ENCODE assay signal across 16 cellular contexts in the genomic region with DNA sequence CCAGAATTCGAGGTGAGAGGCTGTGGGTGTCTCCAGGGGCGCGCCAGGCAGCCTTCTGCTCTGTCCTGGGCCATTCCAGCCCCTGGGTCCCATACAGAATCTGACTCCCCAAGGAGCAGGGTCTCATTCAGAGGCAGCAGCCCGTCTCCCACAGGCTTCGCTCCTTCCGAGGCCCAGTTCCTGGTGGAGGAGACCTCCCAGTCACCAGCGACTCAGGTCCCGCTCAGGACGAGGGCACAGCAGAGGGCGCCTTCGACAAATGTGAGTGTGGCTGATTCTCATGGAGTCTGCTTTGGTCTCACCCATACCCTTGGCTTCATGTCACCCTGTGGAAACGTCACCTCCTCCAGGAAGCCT.
DNase-seq lines count a peak whose midpoint lies in the region; ATAC-seq, FAIRE-seq and TF ChIP-seq lines count a peak whose summit lies in the region.
"Had no signal": no experiment of that assay in that cellular context is flagged by ENCODE, and none has a peak within 500 bp of the region (broad histone marks: within the 10 kb centered on the region; RNA-seq: fewer than 3 reads in every experiment).

No MANE protein-coding gene starts in this region.

- no peaks in the 10 kb centered on the region for H3K9me3 ChIP-seq in K562 (replicated peaks; ENCODE audit: control insufficient read depth, insufficient read depth, low read depth, low read length)
- H3K9me3 ChIP-seq: SJCRH30 had no signal

- H4K20me1 ChIP-seq in K562 (replicated peaks; ENCODE audit: control insufficient read depth, insufficient read depth, low read length) = no peaks in the 10 kb centered on the region

- H3K36me3 ChIP-seq in K562 (ENCODE audit: control insufficient read depth, insufficient read depth, low read length) = no peaks in the 10 kb centered on the region
- H3K36me3 ChIP-seq: SJCRH30 had no signal

- H3K4me2 ChIP-seq in K562 (ENCODE audit: insufficient read depth, low read length) = no peak overlapping the region

- TF ChIP-seq POLR2A in K562 (conservative IDR thresholded peaks at IDR 0.05) = no peak

- no peaks in the 10 kb centered on the region for H3K79me2 ChIP-seq in K562 (ENCODE audit: control insufficient read depth, insufficient read depth, low read length)

- no peak overlapping the region for H3K4me3 ChIP-seq in K562
- H3K4me3 ChIP-seq: SJCRH30 had no signal

- no peaks in the 10 kb centered on the region for H3K36me3 Mint-ChIP-seq in glutamatergic neuron (ENCODE audit: unreplicated experiment)
- H3K36me3 Mint-ChIP-seq: CD4-positive, alpha-beta memory T cell; IgD-negative memory B cell had no signal

- intact Hi-C loops in K562 (cut with micrococcal nuclease) = no loop called here

- DNase-seq in NCI-H2171 treated with DMSO at 0.1 percent for 48 hours (lab: John Stamatoyannopoulos, UW) (peak; percentile 1), NCI-H2171 (lab: John Stamatoyannopoulos, UW) (no peak), K562 (ENCODE audit: extremely low read depth in 1 of 4, low spot score in 3 of 4) (no peak), iPS-NIHi7 (ENCODE audit: extremely low spot score) (peak; percentile 60), SW480 (ENCODE audit: low spot score) (no peak), GM13976 (ENCODE audit: low spot score) (no peak), glutamatergic neuron (no peak)
- DNase-seq: 8988T; CD4-positive, alpha-beta memory T cell; NCI-H187 treated with DMSO at 0.1 percent for 48 hours; NCI-H446 treated with DMSO at 0.1 percent for 48 hours had no signal

- H3K27ac ChIP-seq in K562 (ENCODE audit: extremely low read depth, low read depth, low read length) = no peak overlapping the region
- H3K27ac ChIP-seq: SJCRH30 had no signal

- peaks cover 4% of the 10 kb centered on the region for H3K27me3 Mint-ChIP-seq in glutamatergic neuron (ENCODE audit: unreplicated experiment)

- H3K4me1 ChIP-seq in K562 (replicated peaks in 1 of 2; ENCODE audit: control insufficient read depth in 2 of 2, insufficient read depth in 2 of 2, low read length in 2 of 2) = no peaks in the 10 kb centered on the region; a peak in 1 of 5 replicates
- H3K4me1 ChIP-seq: SJCRH30 had no signal

- no peak for TF ChIP-seq RAD21 in K562 (CRISPR knock-in tag; conservative IDR thresholded peaks at IDR 0.05 in 1 of 2, IDR thresholded peaks at IDR 0.05 in 1 of 2)

- H3K4me1 Mint-ChIP-seq in glutamatergic neuron (ENCODE audit: low read depth, unreplicated experiment) = no peaks in the 10 kb centered on the region
- H3K4me1 Mint-ChIP-seq: CD4-positive, alpha-beta memory T cell; IgD-negative memory B cell had no signal

- TF ChIP-seq CTCF in K562 (IDR thresholded peaks at IDR 0.05 in 2 of 3, conservative IDR thresholded peaks at IDR 0.05 in 1 of 3; ENCODE audit: insufficient read depth in 2 of 3, low read depth in 1 of 3, low read length in 3 of 3) (no peak), GM13976 (IDR thresholded peaks at IDR 0.05; ENCODE audit: borderline replicate concordance, control extremely low read depth, extremely low read depth, insufficient read depth, missing control alignments) (no peak), glutamatergic neuron (IDR thresholded peaks at IDR 0.05; ENCODE audit: partially characterized antibody, unreplicated experiment) (no peak)

- H3K27ac Mint-ChIP-seq in glutamatergic neuron (ENCODE audit: unreplicated experiment) = no peak overlapping the region
- H3K27ac Mint-ChIP-seq: HFFc6, IgD-negative memory B cell had no signal

- ATAC-seq in K562 = no peak; the same call in 2 of the 3 replicates
- ATAC-seq in HG03442 (IDR thresholded peaks at IDR 0.05; ENCODE audit: unreplicated experiment) = no peak

- H3K27me3 ChIP-seq in K562 (ENCODE audit: control insufficient read depth in 2 of 2, insufficient read depth in 2 of 2, low read length in 2 of 2) = peaks cover 0 to 17% of the 10 kb centered on the region in 2 experiments; a peak in 2 of 5 replicates

- H2AFZ ChIP-seq in K562 (ENCODE audit: low read depth, low read length) = no peak overlapping the region

- FAIRE-seq in K562 (lab: Jason Lieb, UNC) = no peak
- FAIRE-seq: G401.6 had no signal

- BruUV-seq in K562 (replicated peaks; lab: Mats Ljungman, UMichigan) = no TSS peak

- H3K9me3 Mint-ChIP-seq in glutamatergic neuron (ENCODE audit: unreplicated experiment) = peaks cover 3% of the 10 kb centered on the region
- H3K9me3 Mint-ChIP-seq: CD4-positive, alpha-beta memory T cell; HFFc6; IgD-negative memory B cell had no signal

- H3K4me3 Mint-ChIP-seq in glutamatergic neuron (ENCODE audit: unreplicated experiment) = no peak overlapping the region
- H3K4me3 Mint-ChIP-seq: CD4-positive, alpha-beta memory T cell; IgD-negative memory B cell had no signal

- H3K9ac ChIP-seq in K562 (ENCODE audit: insufficient read depth in 1 of 2, low read depth in 2 of 2, low read length in 2 of 2) = no peak overlapping the region

- POLR2A ChIA-PET in K562 (lab: Yijun Ruan, JAX) = no interaction called here

- 0% methylated on average over 7 of the region's 12 CpGs for WGBS in K562 (ENCODE audit: insufficient coverage, low coverage, missing lambda C conversion rate)

- no peak for TF ChIP-seq EP300 in K562 (IDR thresholded peaks at IDR 0.05; ENCODE audit: low read length)

- in situ Hi-C loops in K562 (cut with MboI) (loop anchor here (5.0 to 25.0 kb wide), 2 partner anchors 383 to 803 kb away; no protein-coding TSS in a partner anchor), GM13976 (cut with MboI; ENCODE audit: low sequenced_read_pairs, unreplicated experiment) (loop anchor here (5.0 to 25.0 kb wide), 2 partner anchors 383 to 803 kb away; no protein-coding TSS in a partner anchor)

- H3K9me1 ChIP-seq in K562 (ENCODE audit: control insufficient read depth, insufficient read depth, low read length) = no peaks in the 10 kb centered on the region

- CTCF ChIA-PET in K562 (lab: Yijun Ruan, JAX; ENCODE audit: low intra/inter-chr PET ratio) = interaction anchor here (0.6 to 3.5 kb wide), 2 partner anchors 383 to 468 kb away, joined by 3 to 22 read pairs; no protein-coding TSS in a partner anchor

TF ChIP-seq in K562, 482 proteins besides CTCF, POLR2A, EP300 and RAD21:
- TF ChIP-seq FOXP1 (CRISPR knock-in tag; IDR thresholded peaks at IDR 0.05) = no peak
- peak; percentile 55 for TF ChIP-seq ZFP36 (IDR thresholded peaks at IDR 0.05; ENCODE audit: low read depth, low read length, partially characterized antibody)
- TF ChIP-seq NCOR1 (IDR thresholded peaks at IDR 0.05) = no peak

Comparison
In these comparisons a context has a peak if more than half of its experiments do, and no peak if none do; other contexts are left out.
1. DNase-seq: peak in NCI-H2171 treated with DMSO at 0.1 percent for 48 hours (single experiment) and iPS-NIHi7 (single experiment); none in NCI-H2171 (single experiment), K562 (0 of 4), SW480 (single experiment), GM13976 (single experiment) and glutamatergic neuron (single experiment).